8 cellular contexts compared by ENCODE assay signal in the genomic region with DNA sequence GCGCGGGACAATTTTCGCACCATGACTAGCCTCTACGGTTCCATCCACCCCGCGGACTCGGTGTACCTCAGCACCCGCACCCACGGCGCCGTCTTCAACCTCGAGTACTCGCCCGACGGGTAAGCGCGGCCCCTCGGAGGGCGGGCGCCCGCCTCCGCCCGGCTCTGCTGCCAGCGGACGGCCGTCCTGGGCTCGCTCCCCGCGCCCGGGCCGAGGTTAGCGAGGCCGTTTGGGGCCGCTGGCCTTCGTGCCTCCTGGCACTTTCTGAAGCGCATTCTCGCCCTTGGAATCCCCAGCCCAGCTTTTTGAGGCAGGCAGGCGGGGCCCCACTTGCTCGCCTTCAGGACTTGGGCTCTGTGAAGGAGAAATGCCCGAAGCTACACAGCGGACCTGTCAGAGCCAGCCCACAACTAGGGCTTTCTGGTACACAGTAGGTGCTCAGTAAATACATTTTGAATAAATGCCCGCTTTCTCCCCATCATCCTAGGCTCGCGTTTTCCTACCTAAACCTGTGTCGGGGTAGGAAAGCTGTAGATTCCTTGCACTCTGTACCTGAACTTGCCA. TPM values are rescaled to one million over a fixed set of nuclear protein-coding genes. Genes with fewer than 3 reads are reported as not detected.
DNase-seq lines count a peak whose midpoint lies in the region; ATAC-seq and TF ChIP-seq lines count a peak whose summit lies in the region.

No MANE protein-coding gene starts in this region.

- H3K36me3 ChIP-seq in right lobe of liver, result peaks cover 0 to 4% (median 0%) of the 10 kb centered on the region in 4 donors

- peaks cover 0 to 16% (median 6%) of the 10 kb centered on the region in 4 donors for H3K4me1 ChIP-seq in right lobe of liver

- no CpG with 5 or more reads among the region's 45 CpGs for WGBS in right lobe of liver (ENCODE audit: insufficient coverage, low coverage, low lambda C conversion rate, missing lambda C conversion rate)

- POLR2A ChIA-PET in activated CD4-positive, alpha-beta T cell treated with anti-CD3 and anti-CD28 coated beads for 36 hours (lab: Charles Lee), result interaction anchor here (2.0 kb wide), 1 partner anchor 16 kb away, joined by 10 read pairs; the partner anchor contains the start of gene EXOSC3

- intact Hi-C loops in activated CD4-positive, alpha-beta T cell treated with anti-CD3 and anti-CD28 coated beads for 36 hours (cut with DNase I, micrococcal nuclease), result loop anchor here (1.0 to 5.0 kb wide), 5 partner anchors 49 to 266 kb away; partner anchors contain the start of genes SHB (in 1 of the 2), SLC25A51 (in 1 of the 2), TOMM5 (in 1 of the 2) and TRMT10B (in 1 of the 2)
- intact Hi-C loops in right lobe of liver (cut with DNase I), result loop anchor here in 1 of 2 donors (2.0 kb wide), 1 partner anchor 17 kb away; the partner anchor contains the start of gene EXOSC3

- no peaks in the 10 kb centered on the region for H3K27me3 ChIP-seq in right lobe of liver

- ATAC-seq in activated CD4-positive, alpha-beta T cell treated with anti-CD3 and anti-CD28 coated beads for 36 hours, result peak; percentile 45
- ATAC-seq in HG02973 (IDR thresholded peaks at IDR 0.05; ENCODE audit: unreplicated experiment) (peak; percentile 38), right lobe of liver (peak; percentile 48 to 76 (median 70))
- peak; percentile 21 for ATAC-seq in central memory CD8-positive, alpha-beta T cell (replicated peaks; ENCODE audit: extremely low read depth, poor library complexity, severe bottlenecking)

- H3K9me3 Mint-ChIP-seq in activated CD4-positive, alpha-beta T cell treated with anti-CD3 and anti-CD28 coated beads for 36 hours (ENCODE audit: low read depth), result no peaks in the 10 kb centered on the region
- H3K9me3 Mint-ChIP-seq in central memory CD8-positive, alpha-beta T cell, result no peaks in the 10 kb centered on the region
- no peaks in the 10 kb centered on the region for H3K9me3 Mint-ChIP-seq in stimulated activated naive CD8-positive, alpha-beta T cell treated with anti-CD3 and anti-CD28 coated beads, Interleukin-15, Interleukin-2, amounts not matched to agents 100 ng/mL and 50 ng/mL, for 24 hours

- no peak for TF ChIP-seq CTCF in right lobe of liver (IDR thresholded peaks at IDR 0.05)

- no peaks in the 10 kb centered on the region for H3K27me3 Mint-ChIP-seq in activated CD4-positive, alpha-beta T cell treated with anti-CD3 and anti-CD28 coated beads for 36 hours
- no peaks in the 10 kb centered on the region for H3K27me3 Mint-ChIP-seq in central memory CD8-positive, alpha-beta T cell
- H3K27me3 Mint-ChIP-seq in stimulated activated naive CD8-positive, alpha-beta T cell treated with anti-CD3 and anti-CD28 coated beads, Interleukin-15, Interleukin-2, amounts not matched to agents 100 ng/mL and 50 ng/mL, for 24 hours, result no peaks in the 10 kb centered on the region

- CTCF ChIA-PET in activated CD4-positive, alpha-beta T cell treated with anti-CD3 and anti-CD28 coated beads for 36 hours (lab: Charles Lee), result interaction anchor here (1.6 kb wide), 1 partner anchor 53 kb away, joined by 5 read pairs; no protein-coding TSS in a partner anchor

- H3K4me1 Mint-ChIP-seq in activated CD4-positive, alpha-beta T cell treated with anti-CD3 and anti-CD28 coated beads for 36 hours, result peaks cover 39% of the 10 kb centered on the region
- peaks cover 23% of the 10 kb centered on the region for H3K4me1 Mint-ChIP-seq in central memory CD8-positive, alpha-beta T cell
- H3K4me1 Mint-ChIP-seq in stimulated activated naive CD8-positive, alpha-beta T cell treated with anti-CD3 and anti-CD28 coated beads, Interleukin-15, Interleukin-2, amounts not matched to agents 100 ng/mL and 50 ng/mL, for 24 hours (ENCODE audit: low read depth), result peaks cover 48% of the 10 kb centered on the region

- TF ChIP-seq POLR2A in right lobe of liver (IDR thresholded peaks at IDR 0.05), result no peak

- peak overlapping the region; percentile 72 to 89 (median 81) for H3K27ac ChIP-seq in right lobe of liver

- peak overlapping the region; percentile 72 to 98 (median 94) for H3K4me3 ChIP-seq in right lobe of liver

- DNase-seq in activated CD4-positive, alpha-beta T cell treated with anti-CD3 and anti-CD28 coated beads for 36 hours, result peak; percentile 62
- no peak for DNase-seq in activated CD4-positive, alpha-beta T cell treated with anti-CD3 and anti-CD28 coated beads for 1 hour
- DNase-seq in RPMI7951 (ENCODE audit: low read depth) (peak; percentile 13), right lobe of liver (peak; percentile 44 to 70 (median 62)), NCI-H187 (lab: John Stamatoyannopoulos, UW) (no peak)
- DNase-seq in central memory CD8-positive, alpha-beta T cell (ENCODE audit: low spot score in 2 of 2), result no peak

- H3K4me3 Mint-ChIP-seq in activated CD4-positive, alpha-beta T cell treated with anti-CD3 and anti-CD28 coated beads for 36 hours, result peak overlapping the region; percentile 90
- H3K4me3 Mint-ChIP-seq in central memory CD8-positive, alpha-beta T cell, result peak overlapping the region; percentile 86
- H3K4me3 Mint-ChIP-seq in stimulated activated naive CD8-positive, alpha-beta T cell treated with anti-CD3 and anti-CD28 coated beads, Interleukin-15, Interleukin-2, amounts not matched to agents 100 ng/mL and 50 ng/mL, for 24 hours, result peak overlapping the region; percentile 89

- H3K36me3 Mint-ChIP-seq in activated CD4-positive, alpha-beta T cell treated with anti-CD3 and anti-CD28 coated beads for 36 hours (ENCODE audit: low read depth), result peaks cover 7% of the 10 kb centered on the region
- peaks cover 13% of the 10 kb centered on the region for H3K36me3 Mint-ChIP-seq in central memory CD8-positive, alpha-beta T cell (ENCODE audit: insufficient read depth)
- peaks cover 26% of the 10 kb centered on the region for H3K36me3 Mint-ChIP-seq in stimulated activated naive CD8-positive, alpha-beta T cell treated with anti-CD3 and anti-CD28 coated beads, Interleukin-15, Interleukin-2, amounts not matched to agents 100 ng/mL and 50 ng/mL, for 24 hours (ENCODE audit: low read depth)

- H3K27ac Mint-ChIP-seq in activated CD4-positive, alpha-beta T cell treated with anti-CD3 and anti-CD28 coated beads for 36 hours, result peak overlapping the region; percentile 80
- H3K27ac Mint-ChIP-seq in central memory CD8-positive, alpha-beta T cell (ENCODE audit: low read depth), result peak overlapping the region; percentile 69
- peak overlapping the region; percentile 40 for H3K27ac Mint-ChIP-seq in stimulated activated naive CD8-positive, alpha-beta T cell treated with anti-CD3 and anti-CD28 coated beads, Interleukin-15, Interleukin-2, amounts not matched to agents 100 ng/mL and 50 ng/mL, for 24 hours

- peaks cover 0 to 6% (median 0%) of the 10 kb centered on the region in 4 donors for H3K9me3 ChIP-seq in right lobe of liver

RNA-seq across cellular contexts. Expression of gene DCAF10, which starts 0.8 kb away (rescaled TPM):
- 10 to 100 TPM; 13.9 to 15.4 TPM for total RNA-seq in activated CD4-positive, alpha-beta T cell treated with anti-CD3 and anti-CD28 coated beads for 36 hours
- total RNA-seq in RPMI7951 (2014; rRNA removed; shearing (Covaris generic)), result 17.9 and 19.9 TPM in 2 replicates
- 10 to 100 TPM; 20.1 to 28.3 (median 23.1) TPM for total RNA-seq in right lobe of liver

RNA-seq across cellular contexts. Expression of gene EXOSC3, which starts 16.5 kb away (rescaled TPM):
- total RNA-seq in activated CD4-positive, alpha-beta T cell treated with anti-CD3 and anti-CD28 coated beads for 36 hours, result 100 to 1,000 TPM in 1 of 2 experiments, 10 to 100 TPM in 1; 86.9 to 117 TPM
- 73.7 and 74.3 TPM in 2 replicates for total RNA-seq in RPMI7951 (2014; rRNA removed; shearing (Covaris generic))
- total RNA-seq in right lobe of liver, result 10 to 100 TPM; 13.1 to 17.1 (median 14.7) TPM

RNA-seq across cellular contexts. Expression of gene TRMT10B, which starts 47.8 kb away (rescaled TPM):
- total RNA-seq in activated CD4-positive, alpha-beta T cell treated with anti-CD3 and anti-CD28 coated beads for 36 hours, result 10 to 100 TPM; 12.3 to 15.6 TPM
- total RNA-seq in RPMI7951 (2014; rRNA removed; shearing (Covaris generic)), result 1.7 and 2.0 TPM in 2 replicates
- total RNA-seq in right lobe of liver, result 1 to 10 TPM; 2.2 to 4.9 (median 3.3) TPM

Comparison
In these comparisons a context has a peak if more than half of its experiments do, and no peak if none do; other contexts are left out.
1. DNase-seq: peak in activated CD4-positive, alpha-beta T cell treated with anti-CD3 and anti-CD28 coated beads for 36 hours (single experiment), RPMI7951 (single experiment) and right lobe of liver (3 of 3); none in activated CD4-positive, alpha-beta T cell treated with anti-CD3 and anti-CD28 coated beads for 1 hour (single experiment), central memory CD8-positive, alpha-beta T cell (0 of 2) and NCI-H187 (0 of 2).
2. Peak in every context shown above with its lines, with median percentiles within 50 percentile points of each other: ATAC-seq, H3K27ac Mint-ChIP-seq and H3K4me3 Mint-ChIP-seq.